ENCODE assay signal across 9 cellular contexts in genomic region chr17:73166731-73167581, GRCh38. TPM values are rescaled to one million over a fixed set of nuclear protein-coding genes. Genes with fewer than 3 reads are reported as not detected.
A peak's percentile ranks its signal among the peaks of the same experiment; 100 is the strongest.
DNase-seq lines count a peak whose midpoint lies in the region; ATAC-seq and TF ChIP-seq lines count a peak whose summit lies in the region.
"Had no signal": no experiment of that assay in that cellular context is flagged by ENCODE, and none has a peak within 500 bp of the region (broad histone marks: within the 10 kb centered on the region; RNA-seq: fewer than 3 reads in every experiment).

No MANE protein-coding gene starts in this region.

- WGBS in urinary bladder, result 44% methylated on average over 8 of the region's 8 CpGs

- H3K9me3 ChIP-seq in BLaER1 treated with 17β-estradiol and CSF1 and Interleukin-3, amounts not matched to agents 10 nM and 100 nM (replicated peaks in 1 of 11), result peaks cover 0 to 9% (median 0%) of the 10 kb centered on the region in 11 experiments; a peak in 3 of 22 replicates
- H3K9me3 ChIP-seq in OCI-LY7 (ENCODE audit: low read length), result no peaks in the 10 kb centered on the region

- no peaks in the 10 kb centered on the region for H3K9me2 ChIP-seq in OCI-LY7 (ENCODE audit: insufficient read depth, low read length)

- peak overlapping the region in 8 of 10 experiments; percentile 37 to 63 (median 50); a peak in 10 of 20 replicates for H3K4me3 ChIP-seq in BLaER1 treated with 17β-estradiol and CSF1 and Interleukin-3, amounts not matched to agents 10 nM and 100 nM
- H3K4me3 ChIP-seq in OCI-LY7 (ENCODE audit: low read depth, low read length, poor library complexity, severe bottlenecking) (no peak overlapping the region), foreskin fibroblast (ENCODE audit: low read depth in 1 of 2, low read length in 2 of 2) (peak overlapping the region; percentile 48 to 52), urinary bladder (ENCODE audit: low read depth, low read length) (peak overlapping the region; percentile 52)

- POLR2A ChIA-PET in OCI-LY7 (lab: Charles Lee), result no interaction called here

- peaks cover 0 to 38% (median 15%) of the 10 kb centered on the region in 11 experiments; a peak in 14 of 22 replicates for H4K20me1 ChIP-seq in BLaER1 treated with 17β-estradiol and CSF1 and Interleukin-3, amounts not matched to agents 10 nM and 100 nM
- no peaks in the 10 kb centered on the region for H4K20me1 ChIP-seq in OCI-LY7 (ENCODE audit: insufficient read depth, low read length)

- H3K36me3 ChIP-seq in BLaER1 treated with 17β-estradiol and CSF1 and Interleukin-3, amounts not matched to agents 10 nM and 100 nM, result no peaks in the 10 kb centered on the region
- H3K36me3 ChIP-seq in OCI-LY7 (ENCODE audit: insufficient read depth, low read length) (no peaks in the 10 kb centered on the region), urinary bladder (ENCODE audit: insufficient read depth) (no peaks in the 10 kb centered on the region)

- CTCF ChIA-PET in OCI-LY7 (lab: Charles Lee; ENCODE audit: unreplicated experiment), result interaction anchor here (0.6 kb wide), 1 partner anchor 181 kb away, joined by 3 read pairs; no protein-coding TSS in a partner anchor

- no peak for TF ChIP-seq CTCF in OCI-LY7 (conservative IDR thresholded peaks at IDR 0.05; ENCODE audit: low read length)
- no peak for TF ChIP-seq CTCF in foreskin fibroblast (IDR thresholded peaks at IDR 0.05; ENCODE audit: low read depth, low read length)

- peak overlapping the region; percentile 78 to 92 (median 84) for H3K4me2 ChIP-seq in BLaER1 treated with 17β-estradiol and CSF1 and Interleukin-3, amounts not matched to agents 10 nM and 100 nM
- H3K4me2 ChIP-seq in OCI-LY7 (ENCODE audit: low read length), result 0 out of 2 replicates have a peak overlapping the region, but pooled peaks have one; percentile 9

- intact Hi-C loops in OCI-LY7 (cut with micrococcal nuclease; ENCODE audit: unreplicated experiment), result no loop called here

- BruUV-seq in OCI-LY7 (replicated peaks; lab: Mats Ljungman, UMichigan), result no TSS peak

- DNase-seq in OCI-LY7 (ENCODE audit: low spot score) (no peak), foreskin fibroblast (peak; percentile 7 to 26), NCI-H2029 treated with DMSO at 0.1 percent for 48 hours (lab: John Stamatoyannopoulos, UW) (no peak)
- DNase-seq in activated CD8-positive, alpha-beta memory T cell treated with anti-CD3 and anti-CD28 coated beads, Interleukin-2, amount 50 U/mL, for 48 hours, result no peak

- ATAC-seq in GM19397 (IDR thresholded peaks at IDR 0.05; ENCODE audit: unreplicated experiment) (peak; percentile 38), HG03095 (IDR thresholded peaks at IDR 0.05; ENCODE audit: unreplicated experiment) (no peak)

- H3K27me3 ChIP-seq in BLaER1 treated with 17β-estradiol and CSF1 and Interleukin-3, amounts not matched to agents 10 nM and 100 nM, result peaks cover 62 to 74% (median 64%) of the 10 kb centered on the region in 11 experiments

- H2AFZ ChIP-seq in OCI-LY7 (ENCODE audit: low read length), result no peak overlapping the region

- H3K79me2 ChIP-seq in OCI-LY7 (ENCODE audit: insufficient read depth, low read depth, low read length), result no peaks in the 10 kb centered on the region

- no peak overlapping the region for H3K27ac ChIP-seq in BLaER1 treated with 17β-estradiol and CSF1 and Interleukin-3, amounts not matched to agents 10 nM and 100 nM
- H3K27ac ChIP-seq in OCI-LY7 (ENCODE audit: low read depth, low read length, poor library complexity, severe bottlenecking) (no peak overlapping the region), urinary bladder (ENCODE audit: low read depth) (no peak overlapping the region)

- no peak overlapping the region for H3K9ac ChIP-seq in BLaER1 treated with 17β-estradiol and CSF1 and Interleukin-3, amounts not matched to agents 10 nM and 100 nM

- peaks cover 22 to 61% (median 47%) of the 10 kb centered on the region in 10 experiments for H3K4me1 ChIP-seq in BLaER1 treated with 17β-estradiol and CSF1 and Interleukin-3, amounts not matched to agents 10 nM and 100 nM
- H3K4me1 ChIP-seq in OCI-LY7 (ENCODE audit: insufficient read depth, low read length, poor library complexity, severe bottlenecking), result no peaks in the 10 kb centered on the region
- no peaks in the 10 kb centered on the region for H3K4me1 ChIP-seq in urinary bladder (ENCODE audit: insufficient read depth)

RNA-seq across cellular contexts. Expression of gene SSTR2, which starts 2.1 kb away (rescaled TPM):
- total RNA-seq in OCI-LY7 (2014; rRNA removed; shearing (Covaris generic)), result not detected in 2 replicates
- total RNA-seq in OCI-LY7 (2022) (not detected in 2 replicates), urinary bladder (1.3 TPM)
- polyA plus RNA-seq in urinary bladder, result 0.56 TPM
- total RNA-seq: endothelial cell of umbilical vein had no signal

RNA-seq across cellular contexts. Expression of gene COG1, which starts 25.9 kb away (rescaled TPM):
- 19.8 and 38.3 TPM in 2 replicates for total RNA-seq in OCI-LY7 (2014; rRNA removed; shearing (Covaris generic))
- total RNA-seq in OCI-LY7 (2022) (44.1 and 47.5 TPM in 2 replicates), urinary bladder (19.1 TPM)
- 27.0 TPM for polyA plus RNA-seq in urinary bladder

Comparison
In these comparisons a context has a peak if more than half of its experiments do, and no peak if none do; other contexts are left out.
1. DNase-seq: peak in foreskin fibroblast (2 of 2); none in OCI-LY7 (single experiment), NCI-H2029 treated with DMSO at 0.1 percent for 48 hours (single experiment) and activated CD8-positive, alpha-beta memory T cell treated with anti-CD3 and anti-CD28 coated beads, Interleukin-2, amount 50 U/mL, for 48 hours (single experiment).